ENCODE assay signal across 10 cellular contexts in the genomic region with DNA sequence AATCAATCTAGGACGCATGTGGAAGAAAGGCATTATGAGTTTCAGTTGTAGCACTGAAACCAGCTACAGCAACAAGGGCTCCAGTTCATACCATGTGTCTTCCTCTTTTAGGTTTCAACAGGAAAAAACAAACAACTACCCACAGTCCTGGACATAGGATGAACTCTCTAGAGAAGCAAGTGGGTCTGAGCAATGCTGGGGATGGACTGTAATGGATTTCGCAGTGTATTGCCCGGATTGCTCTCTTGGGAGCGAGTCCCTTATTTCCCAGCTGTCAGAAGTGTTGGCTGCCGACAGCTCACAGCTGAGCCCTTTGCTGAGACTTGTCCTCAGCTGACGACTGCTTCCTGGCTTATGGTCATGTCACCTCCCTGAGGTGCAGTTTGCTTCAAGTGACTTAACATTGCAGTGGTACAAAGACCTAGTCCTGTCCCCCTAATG. TPM values are rescaled to one million over a fixed set of nuclear protein-coding genes. Genes with fewer than 3 reads are reported as not detected.
DNase-seq lines count a peak whose midpoint lies in the region; ATAC-seq and TF ChIP-seq lines count a peak whose summit lies in the region.
"Had no signal": no experiment of that assay in that cellular context is flagged by ENCODE, and none has a peak within 500 bp of the region (broad histone marks: within the 10 kb centered on the region; RNA-seq: fewer than 3 reads in every experiment).

No MANE protein-coding gene starts in this region.

- peaks cover 58 to 77% of the 10 kb centered on the region in 2 donors for H3K4me1 Mint-ChIP-seq in stimulated activated naive B cell treated with anti-CD40 and anti-IgM and Interleukin-4, amounts not matched to agents 10 μg/mL and 1 μg/mL and 100 μg/mL, for 72 hours

- intact Hi-C loops in Right ventricle myocardium superior (cut with DNase I) (no loop called here), left ventricle myocardium inferior (cut with micrococcal nuclease) (no loop called here), OCI-LY7 (cut with micrococcal nuclease; ENCODE audit: unreplicated experiment) (loop anchor here (1.0 kb wide), 2 partner anchors 90 to 139 kb away; no protein-coding TSS in a partner anchor)

- peak overlapping the region; percentile 95 for H3K4me2 ChIP-seq in OCI-LY7 (ENCODE audit: low read length)
- H3K4me2 ChIP-seq: KMS-11 had no signal

- no peak overlapping the region for H3K4me3 ChIP-seq in left ventricle myocardium inferior
- peak overlapping the region; percentile 60 for H3K4me3 ChIP-seq in OCI-LY7 (ENCODE audit: low read depth, low read length, poor library complexity, severe bottlenecking)
- H3K4me3 ChIP-seq: gastrocnemius medialis had no signal

- H3K79me2 ChIP-seq in OCI-LY7 (ENCODE audit: insufficient read depth, low read depth, low read length), result no peaks in the 10 kb centered on the region

- DNase-seq in Right ventricle myocardium superior (no peak), left ventricle myocardium inferior (no peak), OCI-LY7 (ENCODE audit: low spot score) (peak; percentile 73), hippocampal formation (lab: John Stamatoyannopoulos, UW) (no peak), kidney glomerular epithelial cell (lab: John Stamatoyannopoulos, UW) (no peak), dedifferentiated amniotic fluid mesenchymal stem cell (ENCODE audit: extremely low spot score) (no peak)
- DNase-seq in stimulated activated naive B cell treated with anti-CD40 and anti-IgM and Interleukin-4, amounts not matched to agents 10 μg/mL and 1 μg/mL and 100 μg/mL, for 72 hours, result no peak
- DNase-seq: gastrocnemius medialis had no signal

- H3K4me1 ChIP-seq in left ventricle myocardium inferior (no peaks in the 10 kb centered on the region), OCI-LY7 (ENCODE audit: insufficient read depth, low read length, poor library complexity, severe bottlenecking) (peaks cover 50% of the 10 kb centered on the region)
- H3K4me1 ChIP-seq: gastrocnemius medialis had no signal

- no peaks in the 10 kb centered on the region for H3K36me3 ChIP-seq in left ventricle myocardium inferior
- H3K36me3 ChIP-seq in OCI-LY7 (ENCODE audit: insufficient read depth, low read length), result no peaks in the 10 kb centered on the region
- H3K36me3 ChIP-seq: gastrocnemius medialis had no signal

- peak overlapping the region; percentile 56 for H3K27ac Mint-ChIP-seq in stimulated activated naive B cell treated with anti-CD40 and anti-IgM and Interleukin-4, amounts not matched to agents 10 μg/mL and 1 μg/mL and 100 μg/mL, for 72 hours

- H3K9me3 ChIP-seq in left ventricle myocardium inferior (replicated peaks), result no peaks in the 10 kb centered on the region
- H3K9me3 ChIP-seq in OCI-LY7 (ENCODE audit: low read length), result no peaks in the 10 kb centered on the region
- H3K9me3 ChIP-seq: gastrocnemius medialis had no signal

- H3K9me2 ChIP-seq in OCI-LY7 (ENCODE audit: insufficient read depth, low read length), result no peaks in the 10 kb centered on the region

- H2AFZ ChIP-seq in OCI-LY7 (ENCODE audit: low read length), result peak overlapping the region; percentile 90

- CTCF ChIA-PET in OCI-LY7 (lab: Charles Lee; ENCODE audit: unreplicated experiment), result interaction anchor here (0.6 to 1.4 kb wide), 3 partner anchors 21 to 139 kb away, joined by 3 to 4 read pairs (median 3); no protein-coding TSS in a partner anchor

- peaks cover 0 to 5% of the 10 kb centered on the region in 2 donors for H3K36me3 Mint-ChIP-seq in stimulated activated naive B cell treated with anti-CD40 and anti-IgM and Interleukin-4, amounts not matched to agents 10 μg/mL and 1 μg/mL and 100 μg/mL, for 72 hours

- no TSS peak for BruUV-seq in OCI-LY7 (replicated peaks; lab: Mats Ljungman, UMichigan)

- peak overlapping the region; percentile 51 to 63 for H3K4me3 Mint-ChIP-seq in stimulated activated naive B cell treated with anti-CD40 and anti-IgM and Interleukin-4, amounts not matched to agents 10 μg/mL and 1 μg/mL and 100 μg/mL, for 72 hours

- H3K27ac ChIP-seq in left ventricle myocardium inferior (replicated peaks), result no peak overlapping the region
- H3K27ac ChIP-seq in OCI-LY7 (ENCODE audit: low read depth, low read length, poor library complexity, severe bottlenecking), result peak overlapping the region; percentile 92
- H3K27ac ChIP-seq: gastrocnemius medialis, KMS-11 had no signal

- H3K27me3 Mint-ChIP-seq in stimulated activated naive B cell treated with anti-CD40 and anti-IgM and Interleukin-4, amounts not matched to agents 10 μg/mL and 1 μg/mL and 100 μg/mL, for 72 hours, result no peaks in the 10 kb centered on the region

- H3K9me3 Mint-ChIP-seq in stimulated activated naive B cell treated with anti-CD40 and anti-IgM and Interleukin-4, amounts not matched to agents 10 μg/mL and 1 μg/mL and 100 μg/mL, for 72 hours, result peaks cover 0 to 5% of the 10 kb centered on the region in 2 donors

- ATAC-seq in Right ventricle myocardium superior (ENCODE audit: poor library complexity) (peak; percentile 56), HG03045 (IDR thresholded peaks at IDR 0.05; ENCODE audit: unreplicated experiment) (peak; percentile 64)
- ATAC-seq in stimulated activated naive B cell treated with anti-CD40 and anti-IgM and Interleukin-4, amounts not matched to agents 10 μg/mL and 1 μg/mL and 100 μg/mL, for 72 hours (replicated peaks), result peak; percentile 80 to 82

- TF ChIP-seq CTCF in left ventricle myocardium inferior (IDR thresholded peaks at IDR 0.05; ENCODE audit: borderline replicate concordance) (no peak), OCI-LY7 (conservative IDR thresholded peaks at IDR 0.05; ENCODE audit: low read length) (no peak)

- POLR2A ChIA-PET in OCI-LY7 (lab: Charles Lee), result interaction anchor here (0.9 to 12.4 kb wide), 8 partner anchors 9 to 250 kb away, joined by 3 to 117 read pairs (median 6); a partner anchor contains a TSS

- H3K27me3 ChIP-seq in left ventricle myocardium inferior (ENCODE audit: low read depth), result peaks cover 11% of the 10 kb centered on the region
- H3K27me3 ChIP-seq: gastrocnemius medialis had no signal

- H4K20me1 ChIP-seq in OCI-LY7 (ENCODE audit: insufficient read depth, low read length), result no peaks in the 10 kb centered on the region

RNA-seq across cellular contexts. Expression of a gene that starts 12.1 kb away (rescaled TPM):
- total RNA-seq in Right ventricle myocardium superior (43.7 TPM), left ventricle myocardium inferior (42.2 TPM), OCI-LY7 (2022) (120 and 125 TPM in 2 replicates)
- 121 and 148 TPM in 2 replicates for total RNA-seq in OCI-LY7 (2014; rRNA removed; shearing (Covaris generic))
